In genomic region chr4:4677825-4678522, GRCh38 we compare ENCODE assay signal across 9 cellular contexts.
A peak's percentile ranks its signal among the peaks of the same experiment; 100 is the strongest.
DNase-seq lines count a peak whose midpoint lies in the region; ATAC-seq and TF ChIP-seq lines count a peak whose summit lies in the region.
"Had no signal": no experiment of that assay in that cellular context is flagged by ENCODE, and none has a peak within 500 bp of the region (broad histone marks: within the 10 kb centered on the region; RNA-seq: fewer than 3 reads in every experiment).

No MANE protein-coding gene starts in this region.

- H3K27ac ChIP-seq in HUES6 (ENCODE audit: low read depth, low read length) (no peak overlapping the region), mesenchymal stem cell (ENCODE audit: low read length, poor library complexity, severe bottlenecking) (no peak overlapping the region)

- H3K27me3 ChIP-seq in BJ (ENCODE audit: control insufficient read depth, insufficient read depth, low read length), result no peaks in the 10 kb centered on the region
- H3K27me3 ChIP-seq in HUES6 (ENCODE audit: control insufficient read depth, insufficient read depth, low read length), result no peaks in the 10 kb centered on the region
- H3K27me3 ChIP-seq in mesenchymal stem cell (ENCODE audit: control insufficient read depth in 1 of 2, insufficient read depth in 1 of 2, low read length in 2 of 2), result peaks cover 0 to 26% of the 10 kb centered on the region in 2 experiments

- H3K23ac ChIP-seq in mesenchymal stem cell (ENCODE audit: low read length in 2 of 2), result no peak overlapping the region

- H3K36me3 ChIP-seq in BJ (ENCODE audit: control insufficient read depth, insufficient read depth, low read length) (no peaks in the 10 kb centered on the region), HUES6 (ENCODE audit: control insufficient read depth, insufficient read depth, low read length) (no peaks in the 10 kb centered on the region), mesenchymal stem cell (ENCODE audit: control insufficient read depth in 1 of 2, insufficient read depth in 2 of 2, low read depth in 1 of 2, low read length in 2 of 2) (no peaks in the 10 kb centered on the region)

- H3K27ac Mint-ChIP-seq in T-cell, result no peak overlapping the region
- H3K27ac Mint-ChIP-seq: activated B cell treated with CpG ODN at 0.5 μM for 24 hours had no signal

- H3K4me1 Mint-ChIP-seq in T-cell, result no peaks in the 10 kb centered on the region
- H3K4me1 Mint-ChIP-seq: activated B cell treated with CpG ODN at 0.5 μM for 24 hours had no signal

- no peaks in the 10 kb centered on the region for H3K79me1 ChIP-seq in mesenchymal stem cell (replicated peaks; ENCODE audit: low read length, poor library complexity, severe bottlenecking)

- no peak overlapping the region for H2AFZ ChIP-seq in mesenchymal stem cell (ENCODE audit: low read depth, low read length)

- CTCF ChIA-PET in BJ (lab: Yijun Ruan, JAX) (interaction anchor here (0.6 to 2.1 kb wide), 16 partner anchors 9 to 308 kb away, joined by 3 to 17 read pairs (median 3); no protein-coding TSS in a partner anchor), T-cell (lab: Charles Lee) (no interaction called here)

- no peaks in the 10 kb centered on the region for H3K9me3 Mint-ChIP-seq in T-cell
- H3K9me3 Mint-ChIP-seq: activated B cell treated with CpG ODN at 0.5 μM for 24 hours had no signal

- DNase-seq in BJ (ENCODE audit: low read depth) (peak; percentile 41), cardiac fibroblast (ENCODE audit: low read depth in 2 of 2) (peak; percentile 42 to 69), mesenchymal stem cell (peak; percentile 46), amniotic stem cell (lab: John Stamatoyannopoulos, UW) (no peak), T-cell (no peak), foreskin melanocyte (no peak)
- DNase-seq: activated B cell treated with CpG ODN at 0.5 μM for 24 hours had no signal

- no peaks in the 10 kb centered on the region for H3K27me3 Mint-ChIP-seq in T-cell
- H3K27me3 Mint-ChIP-seq: activated B cell treated with CpG ODN at 0.5 μM for 24 hours had no signal

- peaks cover 17% of the 10 kb centered on the region for H3K4me1 ChIP-seq in HUES6 (ENCODE audit: control insufficient read depth, insufficient read depth, low read length)
- H3K4me1 ChIP-seq in mesenchymal stem cell (ENCODE audit: control insufficient read depth, insufficient read depth, low read depth, low read length), result peaks cover 2% of the 10 kb centered on the region

- H3K4me3 ChIP-seq in BJ (ENCODE audit: low read depth, low read length) (peak overlapping the region; percentile 5; the same call in 1 of the 2 replicates), HUES6 (ENCODE audit: low read depth, low read length) (peak overlapping the region; percentile 9; the same call in 1 of the 2 replicates), cardiac fibroblast (replicated peaks in 1 of 2; ENCODE audit: low read depth in 2 of 2, low read length in 2 of 2) (no peak overlapping the region), mesenchymal stem cell (ENCODE audit: insufficient read depth in 1 of 2, low read depth in 1 of 2, low read length in 2 of 2) (peak overlapping the region in 1 of 2 experiments; percentile 57)

- H3K18ac ChIP-seq in mesenchymal stem cell (ENCODE audit: low read depth in 1 of 2, low read length in 2 of 2), result no peak overlapping the region

- H3K4ac ChIP-seq in mesenchymal stem cell (ENCODE audit: low read depth in 1 of 2, low read length in 2 of 2), result no peak overlapping the region

- no peak overlapping the region for H2AK5ac ChIP-seq in mesenchymal stem cell (ENCODE audit: low read length, severe bottlenecking)

- WGBS in mesenchymal stem cell, result 37% methylated on average over 14 of the region's 16 CpGs

- H2BK120ac ChIP-seq in mesenchymal stem cell (ENCODE audit: low read depth, low read length), result no peak overlapping the region

- TF ChIP-seq CTCF in BJ (IDR thresholded peaks at IDR 0.05; ENCODE audit: insufficient read depth, low read depth, low read length) (peak; percentile 87), cardiac fibroblast (IDR thresholded peaks at IDR 0.05; ENCODE audit: low read depth, low read length) (peak; percentile 67)

- H2BK5ac ChIP-seq in mesenchymal stem cell (ENCODE audit: low read depth, low read length, poor library complexity, severe bottlenecking), result no peak overlapping the region

- H3K9ac ChIP-seq in HUES6 (ENCODE audit: low read length), result peak overlapping the region; percentile 18
- peak overlapping the region; percentile 78 for H3K9ac ChIP-seq in mesenchymal stem cell (ENCODE audit: low read length)

- H4K91ac ChIP-seq in mesenchymal stem cell (ENCODE audit: low read length), result no peak overlapping the region

- peak overlapping the region; percentile 21 for H3K4me2 ChIP-seq in mesenchymal stem cell (ENCODE audit: low read length, poor library complexity, severe bottlenecking)

- H3K9me3 ChIP-seq in HUES6 (ENCODE audit: control insufficient read depth, insufficient read depth, low read depth, low read length) (no peaks in the 10 kb centered on the region; the same call in 1 of the 2 replicates), mesenchymal stem cell (ENCODE audit: control insufficient read depth, low read length) (no peaks in the 10 kb centered on the region)

- no peak overlapping the region for H3K14ac ChIP-seq in mesenchymal stem cell (ENCODE audit: low read length in 2 of 2)

- H2BK15ac ChIP-seq in mesenchymal stem cell (ENCODE audit: low read depth, poor library complexity, severe bottlenecking), result no peak overlapping the region

- POLR2A ChIA-PET in BJ (lab: Charles Lee) (interaction anchor here (0.5 kb wide), 1 partner anchor 221 kb away, joined by 4 read pairs; no protein-coding TSS in a partner anchor), T-cell (lab: Charles Lee) (no interaction called here)

- no peak for ATAC-seq in T-cell (replicated peaks in 1 of 4)
- no peak for ATAC-seq in GM21737 (IDR thresholded peaks at IDR 0.05; ENCODE audit: unreplicated experiment)

- no peak overlapping the region for H4K8ac ChIP-seq in mesenchymal stem cell (ENCODE audit: low read length)

- H2BK12ac ChIP-seq in mesenchymal stem cell (ENCODE audit: low read length in 2 of 2), result no peak overlapping the region

- H3K36me3 Mint-ChIP-seq in T-cell, result peaks cover 36% of the 10 kb centered on the region

- no peak overlapping the region for H3K4me3 Mint-ChIP-seq in T-cell
- H3K4me3 Mint-ChIP-seq: activated B cell treated with CpG ODN at 0.5 μM for 24 hours had no signal

Comparison
In these comparisons a context has a peak if more than half of its experiments do, and no peak if none do; other contexts are left out.
1. DNase-seq: peak in BJ (single experiment), cardiac fibroblast (2 of 2) and mesenchymal stem cell (single experiment); none in amniotic stem cell (single experiment), T-cell (0 of 34) and foreskin melanocyte (single experiment).
2. H3K4me3 ChIP-seq: peak in BJ (single experiment) and HUES6 (single experiment); none in cardiac fibroblast (0 of 2).